In the genomic region with DNA sequence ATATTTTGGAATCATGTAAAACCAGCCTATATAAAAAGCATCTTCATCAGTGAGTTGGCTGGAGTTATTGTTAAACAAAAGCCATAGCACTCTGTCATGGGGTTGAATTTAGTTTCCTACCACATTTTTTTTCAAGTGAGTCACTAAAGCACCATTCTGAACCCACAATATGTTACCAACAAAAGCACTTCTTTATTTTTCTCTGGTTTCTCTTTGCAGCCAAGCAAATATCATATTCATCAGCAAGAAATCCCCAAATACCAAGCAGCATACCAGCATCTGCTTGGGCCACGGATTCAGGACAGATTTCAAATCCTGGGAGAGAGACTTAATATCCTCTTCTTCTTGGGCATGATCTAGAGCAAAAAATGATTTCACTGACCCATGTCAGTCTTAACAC, we compare ENCODE assay signal across 11 cellular contexts.
DNase-seq lines count a peak whose midpoint lies in the region; ATAC-seq and TF ChIP-seq lines count a peak whose summit lies in the region.
"Had no signal": no experiment of that assay in that cellular context is flagged by ENCODE, and none has a peak within 500 bp of the region (broad histone marks: within the 10 kb centered on the region; RNA-seq: fewer than 3 reads in every experiment).

No MANE protein-coding gene starts in this region.

- no peak overlapping the region for H2AFZ ChIP-seq in IMR-90 (replicated peaks; ENCODE audit: low read length, poor library complexity)

- TF ChIP-seq RAD21 in IMR-90 (IDR thresholded peaks at IDR 0.05; ENCODE audit: low read length) = no peak

- CTCF ChIA-PET in IMR-90 (lab: Yijun Ruan, JAX) = no interaction called here

- no TSS peak for BruUV-seq in IMR-90 (replicated peaks; lab: Mats Ljungman, UMichigan)

- peak overlapping the region; percentile 93 for H2BK20ac ChIP-seq in IMR-90 (ENCODE audit: low read depth, low read length)

- H3K27ac ChIP-seq in IMR-90 (ENCODE audit: insufficient read depth, low read length) = peak overlapping the region; percentile 49; the same call in 1 of the 2 replicates
- H3K27ac ChIP-seq in effector memory CD4-positive, alpha-beta T cell (ENCODE audit: insufficient read depth, low read length, poor library complexity, severe bottlenecking) = no peak overlapping the region

- H3K36me3 ChIP-seq in IMR-90 (ENCODE audit: control insufficient read depth, insufficient read depth, low read length) = no peaks in the 10 kb centered on the region
- H3K36me3 ChIP-seq in effector memory CD4-positive, alpha-beta T cell (ENCODE audit: control insufficient read depth, insufficient read depth, low read length) = no peaks in the 10 kb centered on the region

- peak overlapping the region; percentile 97 for H2BK5ac ChIP-seq in IMR-90 (ENCODE audit: low read depth, low read length, poor library complexity, severe bottlenecking)

- no peaks in the 10 kb centered on the region for H4K20me1 ChIP-seq in IMR-90 (ENCODE audit: insufficient read depth, low read length)

- no peaks in the 10 kb centered on the region for H3K9me3 ChIP-seq in IMR-90 (ENCODE audit: control insufficient read depth, insufficient read depth, low read length)
- no peaks in the 10 kb centered on the region for H3K9me3 ChIP-seq in effector memory CD4-positive, alpha-beta T cell (ENCODE audit: control insufficient read depth, low read length)

- H4K91ac ChIP-seq in IMR-90 (ENCODE audit: insufficient read depth, low read depth, low read length) = peak overlapping the region; percentile 39

- H3K4ac ChIP-seq in IMR-90 (ENCODE audit: low read depth, low read length) = peak overlapping the region; percentile 92; the same call in 1 of the 2 replicates

- H3K4me3 ChIP-seq in IMR-90 (ENCODE audit: insufficient read depth, low read depth, low read length) (no peak overlapping the region), choroid plexus epithelial cell (ENCODE audit: low read depth, low read length) (no peak overlapping the region), skeletal muscle cell (ENCODE audit: low read depth, low read length) (no peak overlapping the region)
- no peak overlapping the region for H3K4me3 ChIP-seq in effector memory CD4-positive, alpha-beta T cell (ENCODE audit: insufficient read depth, low read depth, low read length, poor library complexity, severe bottlenecking)
- H3K4me3 ChIP-seq: K562 had no signal

- peak overlapping the region; percentile 76; the same call in 1 of the 2 replicates for H3K4me2 ChIP-seq in IMR-90 (ENCODE audit: low read depth, low read length)

- H3K9me1 ChIP-seq in IMR-90 (ENCODE audit: insufficient read depth, low read length) = peaks cover 13% of the 10 kb centered on the region

- H3K23ac ChIP-seq in IMR-90 (ENCODE audit: low read depth, low read length) = peak overlapping the region; percentile 28; the same call in 1 of the 2 replicates

- H3K27me3 ChIP-seq in IMR-90 (ENCODE audit: control insufficient read depth, insufficient read depth, low read length) = no peaks in the 10 kb centered on the region
- no peaks in the 10 kb centered on the region for H3K27me3 ChIP-seq in effector memory CD4-positive, alpha-beta T cell (replicated peaks; ENCODE audit: control insufficient read depth, insufficient read depth, low read length, poor library complexity, severe bottlenecking)

- no peaks in the 10 kb centered on the region for H3K79me1 ChIP-seq in IMR-90 (ENCODE audit: low read depth in 1 of 2, low read length in 2 of 2)

- peaks cover 20% of the 10 kb centered on the region for H3K4me1 ChIP-seq in IMR-90 (ENCODE audit: control insufficient read depth, insufficient read depth, low read length)
- no peaks in the 10 kb centered on the region for H3K4me1 ChIP-seq in effector memory CD4-positive, alpha-beta T cell (ENCODE audit: control insufficient read depth, insufficient read depth, low read length, poor library complexity, severe bottlenecking)

- H3K18ac ChIP-seq in IMR-90 (ENCODE audit: low read depth, low read length) = peak overlapping the region; percentile 99; the same call in 1 of the 2 replicates

- H3K14ac ChIP-seq in IMR-90 (replicated peaks; ENCODE audit: low read depth, low read length) = peak overlapping the region; percentile 78

- TF ChIP-seq POLR2A in IMR-90 (IDR thresholded peaks at IDR 0.05; ENCODE audit: low read depth, low read length) = no peak

- intact Hi-C loops in IMR-90 (cut with micrococcal nuclease) = loop anchor here (2.0 to 10.0 kb wide), 2 partner anchors 123 to 213 kb away; no protein-coding TSS in a partner anchor

- H2BK120ac ChIP-seq in IMR-90 (ENCODE audit: low read depth, low read length) = peak overlapping the region; percentile 92

- no peak overlapping the region; the same call in 2 of the 3 replicates for H2BK15ac ChIP-seq in IMR-90 (ENCODE audit: low read depth, low read length)

- DNase-seq in IMR-90 (peak; percentile 94), choroid plexus epithelial cell (ENCODE audit: low read depth) (peak; percentile 90), skeletal muscle cell (ENCODE audit: low read depth) (peak; percentile 65), GM20000 (ENCODE audit: low spot score) (no peak), HPDE6-E6E7 (ENCODE audit: extremely low spot score) (no peak)
- no peak for DNase-seq in effector memory CD4-positive, alpha-beta T cell
- DNase-seq: DMS79 treated with DMSO at 0.1 percent for 48 hours, hippocampal formation had no signal

- dilution Hi-C loops in IMR-90 (cut with HindIII; ENCODE audit: low sequenced_read_pairs, unreplicated experiment) = no loop called here

- H3K9ac ChIP-seq in IMR-90 (ENCODE audit: low read depth, low read length) = peak overlapping the region; percentile 35; the same call in 1 of the 2 replicates

- peak; percentile 33 for ATAC-seq in GM18520 (IDR thresholded peaks at IDR 0.05; ENCODE audit: unreplicated experiment)
- peak; percentile 65 for ATAC-seq in IMR-90 (ENCODE audit: low read depth)
- ATAC-seq in HG03175 (IDR thresholded peaks at IDR 0.05; ENCODE audit: unreplicated experiment) = no peak
- ATAC-seq: K562 had no signal

- peak overlapping the region; percentile 15 to 85; a peak in 3 of 4 replicates for H4K8ac ChIP-seq in IMR-90 (ENCODE audit: low read depth in 2 of 2, low read length in 2 of 2)

- H2AK9ac ChIP-seq in IMR-90 (replicated peaks; ENCODE audit: low read depth, low read length, poor library complexity) = no peak overlapping the region

- peak overlapping the region; percentile 54 for H3K56ac ChIP-seq in IMR-90 (ENCODE audit: extremely low read depth, insufficient read depth, low read length)

- in situ Hi-C loops in IMR-90 (cut with MboI; ENCODE audit: low sequenced_read_pairs) = no loop called here

- no CpG with 5 or more reads among the region's 1 CpG for WGBS in IMR-90 (ENCODE audit: extremely low coverage in 2 of 2, insufficient read length in 1 of 2), 2 experiments

- POLR2A ChIA-PET in IMR-90 (lab: Charles Lee; ENCODE audit: unreplicated experiment) = no interaction called here

- no peak for TF ChIP-seq CTCF in IMR-90 (conservative IDR thresholded peaks at IDR 0.05; ENCODE audit: low read depth, low read length)
- TF ChIP-seq CTCF in choroid plexus epithelial cell (conservative IDR thresholded peaks at IDR 0.05; ENCODE audit: low read depth, low read length) = no peak
- no peak for TF ChIP-seq CTCF in GM20000 (IDR thresholded peaks at IDR 0.05; ENCODE audit: extremely low read depth, missing control alignments)

- H2AK5ac ChIP-seq in IMR-90 (ENCODE audit: low read depth, low read length) = no peak overlapping the region

- peak overlapping the region; percentile 52; the same call in 1 of the 2 replicates for H4K5ac ChIP-seq in IMR-90 (ENCODE audit: low read depth, low read length)

TF ChIP-seq in IMR-90, 13 proteins besides CTCF, POLR2A, EP300 and RAD21:
- TF ChIP-seq MAFK (IDR thresholded peaks at IDR 0.05; ENCODE audit: low read depth, low read length) (peak; percentile 46), FOS (IDR thresholded peaks at IDR 0.05; ENCODE audit: low read depth, low read length) (peak; percentile 43; the same call in 1 of the 2 replicates), USF2 (IDR thresholded peaks at IDR 0.05; ENCODE audit: low read depth, low read length) (no peak), BHLHE40 (IDR thresholded peaks at IDR 0.05; ENCODE audit: low read depth, low read length) (0 out of 2 replicates have a peak, but pooled peaks have one; percentile 12)

Comparison
In these comparisons a context has a peak if more than half of its experiments do, and no peak if none do; other contexts are left out.
1. DNase-seq: peak in IMR-90 (single experiment), choroid plexus epithelial cell (single experiment) and skeletal muscle cell (single experiment); none in GM20000 (single experiment), HPDE6-E6E7 (single experiment) and effector memory CD4-positive, alpha-beta T cell (0 of 3).